ENCODE assay signal across 9 cellular contexts in genomic region chr11:83054001-83054400, GRCh38. TPM values are rescaled to one million over a fixed set of nuclear protein-coding genes. Genes with fewer than 3 reads are reported as not detected.
DNase-seq lines count a peak whose midpoint lies in the region; ATAC-seq and TF ChIP-seq lines count a peak whose summit lies in the region.
"Had no signal": no experiment of that assay in that cellular context is flagged by ENCODE, and none has a peak within 500 bp of the region (broad histone marks: within the 10 kb centered on the region; RNA-seq: fewer than 3 reads in every experiment).

No MANE protein-coding gene starts in this region.

- H3K4me3 Mint-ChIP-seq in activated B cell treated with CpG ODN at 0.5 μM for 24 hours = peak overlapping the region; percentile 71

- H3K27ac Mint-ChIP-seq in activated B cell treated with CpG ODN at 0.5 μM for 24 hours = peak overlapping the region; percentile 66

- H3K36me3 ChIP-seq in suprapubic skin = no peaks in the 10 kb centered on the region

- no peaks in the 10 kb centered on the region for H3K9me3 ChIP-seq in suprapubic skin

- H3K9me3 Mint-ChIP-seq in activated B cell treated with CpG ODN at 0.5 μM for 24 hours = peaks cover 5% of the 10 kb centered on the region

- peak; percentile 74 for DNase-seq in DMS53 treated with DMSO at 0.1 percent for 48 hours (lab: John Stamatoyannopoulos, UW; ENCODE audit: unreplicated experiment)
- no peak for DNase-seq in activated B cell treated with CpG ODN at 0.5 μM for 24 hours
- DNase-seq in pons (ENCODE audit: low spot score) = no peak
- DNase-seq in activated T-cell treated with anti-CD3 and anti-CD28 coated beads, Interleukin-2, amount 50 U/mL, for 48 hours = no peak
- DNase-seq in suprapubic skin (ENCODE audit: low spot score in 2 of 2) = no peak
- DNase-seq in G401 (ENCODE audit: low spot score) = no peak
- DNase-seq: activated effector memory CD4-positive, alpha-beta T cell treated with Interleukin-2 at 50 U/mL for 16 hours had no signal

- CTCF ChIA-PET in activated B cell treated with CpG ODN at 0.5 μM for 24 hours (lab: Charles Lee) = no interaction called here

- no peak overlapping the region for H3K27ac ChIP-seq in suprapubic skin

- peak; percentile 57 for ATAC-seq in GM19455 (IDR thresholded peaks at IDR 0.05; ENCODE audit: unreplicated experiment)
- peak; percentile 86 for ATAC-seq in HG03175 (IDR thresholded peaks at IDR 0.05; ENCODE audit: unreplicated experiment)
- ATAC-seq in activated B cell treated with CpG ODN at 0.5 μM for 24 hours (ENCODE audit: low read depth) = peak; percentile 76

- peaks cover 88% of the 10 kb centered on the region for H3K4me1 Mint-ChIP-seq in activated B cell treated with CpG ODN at 0.5 μM for 24 hours

- H3K4me3 ChIP-seq in suprapubic skin = no peak overlapping the region

- intact Hi-C loops in activated B cell treated with CpG ODN at 0.5 μM for 24 hours (cut with micrococcal nuclease) = loop anchor here (1.0 kb wide), 2 partner anchors 9 kb away; no protein-coding TSS in a partner anchor

- H3K27me3 Mint-ChIP-seq in activated B cell treated with CpG ODN at 0.5 μM for 24 hours = no peaks in the 10 kb centered on the region

- H3K27me3 ChIP-seq in suprapubic skin = no peaks in the 10 kb centered on the region

- TF ChIP-seq CTCF in activated B cell treated with CpG ODN at 0.5 μM for 24 hours (IDR thresholded peaks at IDR 0.05) (no peak), suprapubic skin (IDR thresholded peaks at IDR 0.05) (no peak)

- in situ Hi-C loops in G401 (cut with HindIII; ENCODE audit: low sequenced_read_pairs) = no loop called here

- WGBS in suprapubic skin = 89% methylated on average over 2 of the region's 2 CpGs

- POLR2A ChIA-PET in activated B cell treated with CpG ODN at 0.5 μM for 24 hours (lab: Charles Lee) = interaction anchor here (1.0 to 5.5 kb wide), 7 partner anchors 8 to 103 kb away, joined by 3 to 42 read pairs (median 7); partner anchors contain the start of genes PCF11 and RAB30

- TF ChIP-seq EP300 in suprapubic skin (IDR thresholded peaks at IDR 0.05) = no peak

- TF ChIP-seq POLR2A in suprapubic skin (IDR thresholded peaks at IDR 0.05) = no peak

- peaks cover 61% of the 10 kb centered on the region for H3K36me3 Mint-ChIP-seq in activated B cell treated with CpG ODN at 0.5 μM for 24 hours (ENCODE audit: low read depth)

- peaks cover 40% of the 10 kb centered on the region for H3K4me1 ChIP-seq in suprapubic skin

RNA-seq across cellular contexts. Expression of gene RAB30, which starts 17.7 kb away (rescaled TPM):
- total RNA-seq in activated B cell treated with CpG ODN at 0.5 μM for 24 hours = 160 and 173 TPM in 2 replicates
- total RNA-seq in suprapubic skin = 10 to 100 TPM; 14.1 to 38.1 (median 24.4) TPM
- total RNA-seq in G401 (2014; rRNA removed; shearing (Covaris generic)) = 2.2 and 3.7 TPM in 2 replicates
